35 cellular contexts compared by ENCODE assay signal in the genomic region with DNA sequence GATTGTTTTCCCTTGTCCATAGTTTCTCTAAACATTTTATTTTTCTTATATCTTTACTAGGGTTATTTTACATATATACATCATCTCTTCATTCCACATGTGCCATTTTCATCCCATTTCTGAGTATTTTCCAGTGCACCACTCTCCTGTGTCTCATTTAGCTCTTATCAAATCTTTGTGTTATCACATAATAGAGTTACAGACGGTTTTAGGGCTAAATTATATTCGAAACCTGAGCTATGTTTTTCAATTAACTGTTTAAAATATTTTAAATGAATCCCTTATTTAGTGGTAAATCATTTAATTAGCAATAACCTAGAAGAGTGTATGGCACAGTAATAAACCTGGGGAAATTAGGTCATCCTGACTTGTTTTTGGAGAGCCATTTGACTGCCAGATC.
"Had no signal": no experiment of that assay in that cellular context is flagged by ENCODE, and none has a peak within 500 bp of the region (broad histone marks: within the 10 kb centered on the region; RNA-seq: fewer than 3 reads in every experiment).

No MANE protein-coding gene starts in this region.

- H3K36me3 ChIP-seq: MG63 had no signal

- H3K4me3 ChIP-seq: MG63 had no signal

- H3K9me3 ChIP-seq: MG63 had no signal

- DNase-seq: Karpas-422, Kasumi-1, KG1, MG63, MM.1S, MV-4-11, NCI-H1048, NCI-H1092, NCI-H1092 treated with DMSO at 0.1 percent for 48 hours, NCI-H1105, NCI-H1105 treated with DMSO at 0.1 percent for 48 hours, NCI-H1417, NCI-H1417 treated with DMSO at 0.1 percent for 48 hours, NCI-H1436, NCI-H1436 treated with DMSO at 0.1 percent for 48 hours, NCI-H146, NCI-H1694, NCI-H1694 treated with DMSO at 0.1 percent for 48 hours, NCI-H187, NCI-H187 treated with DMSO at 0.1 percent for 48 hours, NCI-H1930, NCI-H2029, NCI-H2029 treated with DMSO at 0.1 percent for 48 hours, NCI-H2081, NCI-H2081 treated with DMSO at 0.1 percent for 48 hours, NCI-H2107, NCI-H2171, NCI-H2171 treated with DMSO at 0.1 percent for 48 hours, NCI-H2227 treated with DMSO at 0.1 percent for 48 hours, NCI-H226, NCI-H345, NCI-H446, NCI-H446 treated with DMSO at 0.1 percent for 48 hours, NCI-H510A had no signal

- H3K27ac ChIP-seq: KMS-11 had no signal

- H3K4me2 ChIP-seq: KMS-11 had no signal

- H3K9ac ChIP-seq: KMS-11 had no signal

- H3K27me3 ChIP-seq: MG63 had no signal
